11 cellular contexts compared by ENCODE assay signal in genomic region chr1:181087400-181087901, GRCh38. TPM values are rescaled to one million over a fixed set of nuclear protein-coding genes. Genes with fewer than 3 reads are reported as not detected.
DNase-seq lines count a peak whose midpoint lies in the region; ATAC-seq and TF ChIP-seq lines count a peak whose summit lies in the region.
"Had no signal": no experiment of that assay in that cellular context is flagged by ENCODE, and none has a peak within 500 bp of the region (broad histone marks: within the 10 kb centered on the region; RNA-seq: fewer than 3 reads in every experiment).

No MANE protein-coding gene starts in this region.

- H3K4me3 ChIP-seq in CD4-positive, alpha-beta memory T cell (ENCODE audit: low read length in 2 of 2), result no peak overlapping the region

- H3K4me1 Mint-ChIP-seq in WTC11, result peaks cover 33% of the 10 kb centered on the region
- H3K4me1 Mint-ChIP-seq in nephron, result peaks cover 27% of the 10 kb centered on the region
- peaks cover 22 to 54% (median 32%) of the 10 kb centered on the region in 4 donors for H3K4me1 Mint-ChIP-seq in CD4-positive, alpha-beta memory T cell

- H3K27me3 Mint-ChIP-seq in WTC11 (ENCODE audit: low read depth) (peaks cover 35% of the 10 kb centered on the region), nephron (ENCODE audit: low read depth) (peaks cover 12% of the 10 kb centered on the region)
- no peaks in the 10 kb centered on the region for H3K27me3 Mint-ChIP-seq in CD4-positive, alpha-beta memory T cell

- no peaks in the 10 kb centered on the region for H3K9me3 ChIP-seq in CD4-positive, alpha-beta memory T cell (ENCODE audit: control insufficient read depth in 1 of 2, low read length in 2 of 2)

- H3K27ac ChIP-seq in CD4-positive, alpha-beta memory T cell (ENCODE audit: low read depth, low read length), result no peak overlapping the region
- H3K27ac ChIP-seq: cardiac muscle cell had no signal

- peak overlapping the region; percentile 88 for H3K4me3 Mint-ChIP-seq in WTC11
- peak overlapping the region; percentile 60 to 99 (median 96) for H3K4me3 Mint-ChIP-seq in nephron
- H3K4me3 Mint-ChIP-seq in CD4-positive, alpha-beta memory T cell, result peak overlapping the region in 3 of 8 donors; percentile 26 to 57 (median 29)

- no peaks in the 10 kb centered on the region for H3K27me3 ChIP-seq in CD4-positive, alpha-beta memory T cell (ENCODE audit: insufficient read depth, low read length)

- H3K36me3 Mint-ChIP-seq in WTC11 (0 out of 2 replicates have a peak, but pooled peaks cover 3% of the 10 kb centered on the region), nephron (ENCODE audit: low read depth) (no peaks in the 10 kb centered on the region)
- H3K36me3 Mint-ChIP-seq in CD4-positive, alpha-beta memory T cell, result peaks cover 4 to 21% of the 10 kb centered on the region in 2 donors

- peaks cover 32% of the 10 kb centered on the region for H3K4me1 ChIP-seq in CD4-positive, alpha-beta memory T cell (ENCODE audit: insufficient read depth, low read length)

- H3K9me3 Mint-ChIP-seq in WTC11 (no peaks in the 10 kb centered on the region), nephron (no peaks in the 10 kb centered on the region)
- H3K9me3 Mint-ChIP-seq in CD4-positive, alpha-beta memory T cell, result peaks cover 0 to 6% (median 0%) of the 10 kb centered on the region in 8 donors

- H3K36me3 ChIP-seq in CD4-positive, alpha-beta memory T cell (ENCODE audit: insufficient read depth, low read length), result no peaks in the 10 kb centered on the region
- H3K36me3 ChIP-seq: cardiac muscle cell had no signal

- DNase-seq in GDM1 (lab: John Stamatoyannopoulos, UW) (peak; percentile 78), Kasumi-1 (lab: John Stamatoyannopoulos, UW) (peak; percentile 83 to 91), WTC11 (ENCODE audit: low spot score) (no peak), NCI-H748 treated with DMSO at 0.1 percent for 48 hours (lab: John Stamatoyannopoulos, UW) (no peak), SW 1271 (lab: John Stamatoyannopoulos, UW) (no peak)
- DNase-seq in CD4-positive, alpha-beta memory T cell, result no peak
- DNase-seq: NCI-H1436 treated with DMSO at 0.1 percent for 48 hours had no signal

- CTCF ChIA-PET in WTC11 (lab: Charles Lee), result interaction anchor here (2.9 kb wide), 1 partner anchor 48 kb away, joined by 9 read pairs; no protein-coding TSS in a partner anchor
- CTCF ChIA-PET in CD4-positive, alpha-beta memory T cell (lab: Charles Lee; ENCODE audit: partially characterized antibody), result interaction anchor here (4.3 to 11.4 kb wide), 3 partner anchors 16 to 80 kb away, joined by 68 to 311 read pairs (median 75); no protein-coding TSS in a partner anchor

- ATAC-seq in WTC11 (no peak), GM18498 (IDR thresholded peaks at IDR 0.05; ENCODE audit: unreplicated experiment) (no peak)

- POLR2A ChIA-PET in WTC11 (lab: Charles Lee), result interaction anchor here (2.2 kb wide), 1 partner anchor 17 kb away, joined by 12 read pairs; no protein-coding TSS in a partner anchor
- POLR2A ChIA-PET in CD4-positive, alpha-beta memory T cell (lab: Charles Lee; ENCODE audit: partially characterized antibody), result interaction anchor here (0.7 to 14.9 kb wide), 6 partner anchors 17 to 71 kb away, joined by 3 to 508 read pairs (median 54); partner anchors contain the start of gene STX6

- intact Hi-C loops in CD4-positive, alpha-beta memory T cell (cut with micrococcal nuclease), result loop anchor here (5.0 kb wide), 2 partner anchors 455 to 585 kb away; partner anchors contain the start of genes ACBD6 and XPR1

- TF ChIP-seq CTCF in WTC11 (IDR thresholded peaks at IDR 0.05) (no peak), nephron (IDR thresholded peaks at IDR 0.05; ENCODE audit: unreplicated experiment in 3 of 3) (no peak)

- H3K27ac Mint-ChIP-seq in WTC11, result no peak overlapping the region
- H3K27ac Mint-ChIP-seq in nephron, result no peak overlapping the region
- peak overlapping the region in 2 of 7 donors; percentile 52 to 96 for H3K27ac Mint-ChIP-seq in CD4-positive, alpha-beta memory T cell

TF ChIP-seq in WTC11, 78 proteins besides CTCF, POLR2A, EP300 and RAD21:
- TF ChIP-seq MAX (CRISPR knock-in tag; IDR thresholded peaks at IDR 0.05), result no peak
- no peak for TF ChIP-seq NR1H2 (CRISPR knock-in tag; IDR thresholded peaks at IDR 0.05)
- no peak for TF ChIP-seq ATF2 (CRISPR knock-in tag; IDR thresholded peaks at IDR 0.05; ENCODE audit: borderline replicate concordance, low read depth)
- TF ChIP-seq ATF1 (CRISPR knock-in tag; IDR thresholded peaks at IDR 0.05), result no peak
- TF ChIP-seq NFATC4 (CRISPR knock-in tag; IDR thresholded peaks at IDR 0.05), result no peak
- no peak for TF ChIP-seq TEAD4 (CRISPR knock-in tag; IDR thresholded peaks at IDR 0.05)
- no peak for TF ChIP-seq CREB1 (CRISPR knock-in tag; IDR thresholded peaks at IDR 0.05)
- no peak for TF ChIP-seq ZNF219 (CRISPR knock-in tag; IDR thresholded peaks at IDR 0.05; ENCODE audit: borderline replicate concordance)
- no peak for TF ChIP-seq HMGXB4 (CRISPR knock-in tag; IDR thresholded peaks at IDR 0.05)
- TF ChIP-seq ZSCAN18 (CRISPR knock-in tag; IDR thresholded peaks at IDR 0.05), result no peak
- TF ChIP-seq AR (CRISPR knock-in tag; IDR thresholded peaks at IDR 0.05), result no peak
- no peak for TF ChIP-seq CDX4 (CRISPR knock-in tag; IDR thresholded peaks at IDR 0.05; ENCODE audit: borderline replicate concordance)

RNA-seq across cellular contexts. Expression of gene IER5, which starts 1.0 kb away (rescaled TPM):
- total RNA-seq in WTC11 (2021), result 14.2 to 18.2 TPM (median 14.3 TPM) in 3 replicates
- 10 to 100 TPM; 28.0 to 29.3 TPM for total RNA-seq in CD4-positive, alpha-beta memory T cell
- polyA plus RNA-seq in CD4-positive, alpha-beta memory T cell, result 10 to 100 TPM; 11.0 to 18.9 TPM

RNA-seq across cellular contexts. Expression of gene MR1, which starts 53.7 kb away (rescaled TPM):
- total RNA-seq in WTC11 (2021), result 0.28 to 0.64 TPM (median 0.30 TPM) in 3 replicates
- 10 to 100 TPM; 31.8 to 33.2 TPM for total RNA-seq in CD4-positive, alpha-beta memory T cell
- 10 to 100 TPM; 31.5 to 38.6 TPM for polyA plus RNA-seq in CD4-positive, alpha-beta memory T cell
- polyA plus RNA-seq: cardiac muscle cell, neural cell had no signal

Comparison
In these comparisons a context has a peak if more than half of its experiments do, and no peak if none do; other contexts are left out.
1. DNase-seq: peak in GDM1 (single experiment) and Kasumi-1 (2 of 2); none in WTC11 (single experiment), CD4-positive, alpha-beta memory T cell (0 of 5), NCI-H748 treated with DMSO at 0.1 percent for 48 hours (single experiment) and SW 1271 (0 of 2).
2. RNA of gene MR1, which starts 53.7 kb away (total RNA-seq): 31.8 to 33.2 TPM in CD4-positive, alpha-beta memory T cell; 0.28 to 0.64 TPM in WTC11; every median in the first group is over 10 times any median in the second.